In genomic region chr17:9575381-9576072, GRCh38 we compare ENCODE assay signal across 8 cellular contexts. TPM values are rescaled to one million over a fixed set of nuclear protein-coding genes. Genes with fewer than 3 reads are reported as not detected.
DNase-seq lines count a peak whose midpoint lies in the region; ATAC-seq and TF ChIP-seq lines count a peak whose summit lies in the region.

Gene STX8, minus strand, starts transcription at chr17:9575820. Its CDS starts 12 bp downstream, at chr17:9575808.

- 0% methylated on average over 41 of the region's 41 CpGs for WGBS in psoas muscle, 3 donors
- WGBS in urinary bladder: under 1% methylated on average over 41 of the region's 41 CpGs

- peak within 1 kb of the TSS; percentile 98 for H3K4me3 ChIP-seq in GM06990 (replicated peaks; ENCODE audit: low read depth, low read length)
- H3K4me3 ChIP-seq in psoas muscle: peak within 1 kb of the TSS; percentile 94
- peak within 1 kb of the TSS; percentile 79 for H3K4me3 ChIP-seq in urinary bladder (ENCODE audit: low read depth, low read length)

- peak within 1 kb of the TSS; percentile 68 for H3K27ac ChIP-seq in psoas muscle
- no peak within 1 kb of the TSS for H3K27ac ChIP-seq in urinary bladder (ENCODE audit: low read depth)

- no peaks in the 10 kb centered on the region for H3K9me3 ChIP-seq in psoas muscle

- peak; percentile 96 for ATAC-seq in left ventricle myocardium superior
- ATAC-seq in psoas muscle: peak; percentile 94 to 98 (median 98)

- H3K36me3 ChIP-seq in GM06990 (ENCODE audit: control insufficient read depth, insufficient read depth, low read length) (no peaks in the 10 kb centered on the region), psoas muscle (ENCODE audit: insufficient read depth in 1 of 2, low read depth in 1 of 2) (no peaks in the 10 kb centered on the region), urinary bladder (ENCODE audit: insufficient read depth) (no peaks in the 10 kb centered on the region)

- H3K4me1 ChIP-seq in psoas muscle: peaks cover 10% of the 10 kb centered on the region
- no peaks in the 10 kb centered on the region for H3K4me1 ChIP-seq in urinary bladder (ENCODE audit: insufficient read depth)

- intact Hi-C loops in left ventricle myocardium superior (cut with micrococcal nuclease) (no loop called here), psoas muscle (cut with DNase I) (no loop called here)

- TF ChIP-seq CTCF in GM06990 (IDR thresholded peaks at IDR 0.05; ENCODE audit: insufficient read depth, low read length, poor library complexity, severe bottlenecking): no peak
- no peak for TF ChIP-seq CTCF in psoas muscle (IDR thresholded peaks at IDR 0.05)

- no peaks in the 10 kb centered on the region for H3K27me3 ChIP-seq in GM06990 (replicated peaks; ENCODE audit: control insufficient read depth, insufficient read depth, low read length)
- no peaks in the 10 kb centered on the region for H3K27me3 ChIP-seq in psoas muscle (ENCODE audit: insufficient read depth in 3 of 3, low read length in 2 of 3)

- DNase-seq in GM06990 (ENCODE audit: extremely low read depth, insufficient read length): peak; percentile 92
- peak; percentile 90 for DNase-seq in HCEC 1CT
- peak; percentile 70 for DNase-seq in NAMALWA (ENCODE audit: low spot score)
- peak; percentile 51 to 88 (median 61) for DNase-seq in T-helper 2 cell
- DNase-seq in amniotic stem cell (lab: John Stamatoyannopoulos, UW): peak; percentile 58
- DNase-seq in left ventricle myocardium superior: peak; percentile 97
- peak; percentile 94 to 95 for DNase-seq in psoas muscle

RNA-seq across cellular contexts. Expression of gene STX8, which starts in this region (rescaled TPM):
- total RNA-seq in left ventricle myocardium superior (70.3 TPM), psoas muscle (10 to 100 TPM; 42.8 to 70.6 (median 61.2) TPM), urinary bladder (101 TPM)
- polyA plus RNA-seq in psoas muscle (10 to 100 TPM; 34.0 to 50.5 (median 42.9) TPM), urinary bladder (68.4 TPM)
